In the genomic region with DNA sequence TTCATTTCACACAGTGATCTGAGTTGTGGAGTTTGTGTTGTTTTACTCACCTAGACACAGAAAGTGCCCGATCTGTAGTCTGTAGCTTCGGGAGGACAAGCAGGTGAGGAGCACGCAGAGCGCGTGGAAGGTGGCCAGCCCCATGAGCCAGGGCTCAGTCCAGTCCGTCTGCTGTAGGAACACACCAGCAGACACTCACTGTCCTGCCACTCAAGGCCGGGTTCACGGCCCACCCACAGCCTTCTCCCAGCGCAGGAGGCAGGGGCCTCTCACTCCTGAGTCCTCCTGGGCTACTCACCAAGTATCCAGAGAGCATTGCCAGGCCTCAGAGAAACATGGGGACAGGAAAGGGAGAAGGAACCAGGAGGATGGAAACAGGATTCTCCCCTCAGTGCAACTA, we compare ENCODE assay signal across 1 cellular context.
TF ChIP-seq lines count a peak whose summit lies in the region.

No MANE protein-coding gene starts in this region.

TF ChIP-seq in GM23338, 12 proteins besides CTCF, POLR2A, EP300 and RAD21 (continued from another document):
- TF ChIP-seq, protein P1, sequence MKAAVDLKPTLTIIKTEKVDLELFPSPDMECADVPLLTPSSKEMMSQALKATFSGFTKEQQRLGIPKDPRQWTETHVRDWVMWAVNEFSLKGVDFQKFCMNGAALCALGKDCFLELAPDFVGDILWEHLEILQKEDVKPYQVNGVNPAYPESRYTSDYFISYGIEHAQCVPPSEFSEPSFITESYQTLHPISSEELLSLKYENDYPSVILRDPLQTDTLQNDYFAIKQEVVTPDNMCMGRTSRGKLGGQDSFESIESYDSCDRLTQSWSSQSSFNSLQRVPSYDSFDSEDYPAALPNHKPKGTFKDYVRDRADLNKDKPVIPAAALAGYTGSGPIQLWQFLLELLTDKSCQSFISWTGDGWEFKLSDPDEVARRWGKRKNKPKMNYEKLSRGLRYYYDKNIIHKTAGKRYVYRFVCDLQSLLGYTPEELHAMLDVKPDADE (IDR thresholded peaks at IDR 0.05), result no peak
- TF ChIP-seq, protein P2, sequence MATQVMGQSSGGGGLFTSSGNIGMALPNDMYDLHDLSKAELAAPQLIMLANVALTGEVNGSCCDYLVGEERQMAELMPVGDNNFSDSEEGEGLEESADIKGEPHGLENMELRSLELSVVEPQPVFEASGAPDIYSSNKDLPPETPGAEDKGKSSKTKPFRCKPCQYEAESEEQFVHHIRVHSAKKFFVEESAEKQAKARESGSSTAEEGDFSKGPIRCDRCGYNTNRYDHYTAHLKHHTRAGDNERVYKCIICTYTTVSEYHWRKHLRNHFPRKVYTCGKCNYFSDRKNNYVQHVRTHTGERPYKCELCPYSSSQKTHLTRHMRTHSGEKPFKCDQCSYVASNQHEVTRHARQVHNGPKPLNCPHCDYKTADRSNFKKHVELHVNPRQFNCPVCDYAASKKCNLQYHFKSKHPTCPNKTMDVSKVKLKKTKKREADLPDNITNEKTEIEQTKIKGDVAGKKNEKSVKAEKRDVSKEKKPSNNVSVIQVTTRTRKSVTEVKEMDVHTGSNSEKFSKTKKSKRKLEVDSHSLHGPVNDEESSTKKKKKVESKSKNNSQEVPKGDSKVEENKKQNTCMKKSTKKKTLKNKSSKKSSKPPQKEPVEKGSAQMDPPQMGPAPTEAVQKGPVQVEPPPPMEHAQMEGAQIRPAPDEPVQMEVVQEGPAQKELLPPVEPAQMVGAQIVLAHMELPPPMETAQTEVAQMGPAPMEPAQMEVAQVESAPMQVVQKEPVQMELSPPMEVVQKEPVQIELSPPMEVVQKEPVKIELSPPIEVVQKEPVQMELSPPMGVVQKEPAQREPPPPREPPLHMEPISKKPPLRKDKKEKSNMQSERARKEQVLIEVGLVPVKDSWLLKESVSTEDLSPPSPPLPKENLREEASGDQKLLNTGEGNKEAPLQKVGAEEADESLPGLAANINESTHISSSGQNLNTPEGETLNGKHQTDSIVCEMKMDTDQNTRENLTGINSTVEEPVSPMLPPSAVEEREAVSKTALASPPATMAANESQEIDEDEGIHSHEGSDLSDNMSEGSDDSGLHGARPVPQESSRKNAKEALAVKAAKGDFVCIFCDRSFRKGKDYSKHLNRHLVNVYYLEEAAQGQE (IDR thresholded peaks at IDR 0.05; ENCODE audit: unreplicated experiment), result no peak
- TF ChIP-seq POLR2AphosphoS5 (IDR thresholded peaks at IDR 0.05; ENCODE audit: low read depth) (no peak), CREB1 (CRISPR knock-in tag; IDR thresholded peaks at IDR 0.05; ENCODE audit: low read depth) (no peak), EZH2phosphoT487 (IDR thresholded peaks at IDR 0.05; ENCODE audit: unreplicated experiment) (no peak), ZNF331 (CRISPR knock-in tag; IDR thresholded peaks at IDR 0.05; ENCODE audit: low read depth) (no peak), NANOG (IDR thresholded peaks at IDR 0.05; ENCODE audit: borderline replicate concordance) (no peak)
TF ChIP-seq in GM23338: peak in this region for 0.
